Comparison of ENCODE assay signal across 8 cellular contexts in genomic region chr9:128684325-128685021, GRCh38. TPM values are rescaled to one million over a fixed set of nuclear protein-coding genes. Genes with fewer than 3 reads are reported as not detected.
DNase-seq lines count a peak whose midpoint lies in the region; ATAC-seq and TF ChIP-seq lines count a peak whose summit lies in the region.

No MANE protein-coding gene starts in this region.

- H3K9me3 ChIP-seq in osteoblast (ENCODE audit: low read depth, low read length) (no peaks in the 10 kb centered on the region), tibial nerve (no peaks in the 10 kb centered on the region)

- peak overlapping the region; percentile 85 for H3K4me3 ChIP-seq in osteoblast (ENCODE audit: insufficient read depth, low read length)
- peak overlapping the region; percentile 24 to 68 (median 45) for H3K4me3 ChIP-seq in tibial nerve

- no peaks in the 10 kb centered on the region for H4K20me1 ChIP-seq in osteoblast (ENCODE audit: insufficient read depth, low read length)

- peak overlapping the region; percentile 89 for H2AFZ ChIP-seq in osteoblast (ENCODE audit: low read length)

- 12 to 13% methylated on average over 14 of the region's 14 CpGs for WGBS in tibial nerve, 2 donors

- peaks cover 12% of the 10 kb centered on the region for H3K4me1 ChIP-seq in osteoblast (ENCODE audit: insufficient read depth, low read length)
- H3K4me1 ChIP-seq in tibial nerve, result peaks cover 0 to 42% (median 15%) of the 10 kb centered on the region in 4 donors

- CTCF ChIA-PET in RWPE1 (lab: Yijun Ruan, JAX), result interaction anchor here (0.6 to 2.4 kb wide), 4 partner anchors 36 to 52 kb away, joined by 3 to 20 read pairs (median 6); no protein-coding TSS in a partner anchor

- DNase-seq in RWPE1 (ENCODE audit: low spot score) (peak; percentile 98), germinal center (ENCODE audit: low spot score) (peak; percentile 89), osteoblast (ENCODE audit: insufficient read length, low spot score, missing footprints) (peak; percentile 98), tibial nerve (ENCODE audit: low spot score in 2 of 2) (peak; percentile 52 to 67)
- DNase-seq in activated effector memory CD4-positive, alpha-beta T cell treated with anti-CD3 and anti-CD28 coated beads, Interleukin-2, amount 50 U/mL, for 16 hours, result peak; percentile 90

- peak in 1 of 2 donors; percentile 62 for TF ChIP-seq EP300 in tibial nerve (IDR thresholded peaks at IDR 0.05)

- POLR2A ChIA-PET in RWPE1 (lab: Yijun Ruan, JAX; ENCODE audit: low non-redundant PET), result interaction anchor here (0.5 to 2.7 kb wide), 8 partner anchors 9 to 48 kb away, joined by 3 to 9 read pairs (median 4); partner anchors contain the start of gene ZDHHC12

- no peaks in the 10 kb centered on the region for H3K27me3 ChIP-seq in osteoblast (ENCODE audit: insufficient read depth, low read length)
- H3K27me3 ChIP-seq in tibial nerve, result no peaks in the 10 kb centered on the region

- ATAC-seq in GM18505 (IDR thresholded peaks at IDR 0.05; ENCODE audit: unreplicated experiment) (no peak), HG03442 (IDR thresholded peaks at IDR 0.05; ENCODE audit: unreplicated experiment) (peak; percentile 24), HG02588 (IDR thresholded peaks at IDR 0.05; ENCODE audit: unreplicated experiment) (no peak)

- TF ChIP-seq POLR2A in GM18505 (IDR thresholded peaks at IDR 0.05; ENCODE audit: borderline replicate concordance, extremely low read depth, insufficient read depth, insufficient read length) (peak; percentile 95), tibial nerve (IDR thresholded peaks at IDR 0.05) (peak in 1 of 2 donors; percentile 55)

- peaks cover 18% of the 10 kb centered on the region for H3K79me2 ChIP-seq in osteoblast (ENCODE audit: insufficient read depth, low read length)

- H3K4me2 ChIP-seq in osteoblast (ENCODE audit: insufficient read depth, low read length), result peak overlapping the region; percentile 98

- H3K36me3 ChIP-seq in osteoblast (ENCODE audit: insufficient read depth, low read length) (no peaks in the 10 kb centered on the region), tibial nerve (no peaks in the 10 kb centered on the region)

- H3K27ac ChIP-seq in RWPE1, result peak overlapping the region; percentile 98
- H3K27ac ChIP-seq in osteoblast (ENCODE audit: low read depth, low read length), result peak overlapping the region; percentile 84
- H3K27ac ChIP-seq in tibial nerve, result peak overlapping the region; percentile 49 to 88 (median 84)

- no peak for TF ChIP-seq CTCF in RWPE1 (conservative IDR thresholded peaks at IDR 0.05; ENCODE audit: low read depth)
- TF ChIP-seq CTCF in osteoblast (IDR thresholded peaks at IDR 0.05; ENCODE audit: extremely low read depth, low read depth, low read length), result no peak
- TF ChIP-seq CTCF in tibial nerve (IDR thresholded peaks at IDR 0.05), result no peak

RNA-seq across cellular contexts. Expression of gene SET, which starts 4.5 kb away (rescaled TPM):
- total RNA-seq in osteoblast (365 and 397 TPM in 2 replicates), tibial nerve (100 to 1,000 TPM; 143 to 156 (median 145) TPM)

RNA-seq across cellular contexts. Expression of gene PKN3, which starts 17.8 kb away (rescaled TPM):
- total RNA-seq in osteoblast (3.5 and 4.3 TPM in 2 replicates), tibial nerve (10 to 100 TPM in 2 of 4 donors, 1 to 10 TPM in 2; 6.6 to 17.1 (median 8.9) TPM)

RNA-seq across cellular contexts. Expression of gene DYNC2I2, which starts 27.8 kb away (rescaled TPM):
- total RNA-seq in osteoblast (51.3 and 52.1 TPM in 2 replicates), tibial nerve (100 to 1,000 TPM in 3 of 4 donors, 10 to 100 TPM in 1; 53.8 to 117 (median 111) TPM)

RNA-seq across cellular contexts. Expression of gene ZDHHC12, which starts 39.5 kb away (rescaled TPM):
- total RNA-seq in osteoblast (32.7 and 35.1 TPM in 2 replicates), tibial nerve (10 to 100 TPM; 13.2 to 34.1 (median 25.3) TPM)
